Comparison of ENCODE assay signal across 8 cellular contexts in the genomic region with DNA sequence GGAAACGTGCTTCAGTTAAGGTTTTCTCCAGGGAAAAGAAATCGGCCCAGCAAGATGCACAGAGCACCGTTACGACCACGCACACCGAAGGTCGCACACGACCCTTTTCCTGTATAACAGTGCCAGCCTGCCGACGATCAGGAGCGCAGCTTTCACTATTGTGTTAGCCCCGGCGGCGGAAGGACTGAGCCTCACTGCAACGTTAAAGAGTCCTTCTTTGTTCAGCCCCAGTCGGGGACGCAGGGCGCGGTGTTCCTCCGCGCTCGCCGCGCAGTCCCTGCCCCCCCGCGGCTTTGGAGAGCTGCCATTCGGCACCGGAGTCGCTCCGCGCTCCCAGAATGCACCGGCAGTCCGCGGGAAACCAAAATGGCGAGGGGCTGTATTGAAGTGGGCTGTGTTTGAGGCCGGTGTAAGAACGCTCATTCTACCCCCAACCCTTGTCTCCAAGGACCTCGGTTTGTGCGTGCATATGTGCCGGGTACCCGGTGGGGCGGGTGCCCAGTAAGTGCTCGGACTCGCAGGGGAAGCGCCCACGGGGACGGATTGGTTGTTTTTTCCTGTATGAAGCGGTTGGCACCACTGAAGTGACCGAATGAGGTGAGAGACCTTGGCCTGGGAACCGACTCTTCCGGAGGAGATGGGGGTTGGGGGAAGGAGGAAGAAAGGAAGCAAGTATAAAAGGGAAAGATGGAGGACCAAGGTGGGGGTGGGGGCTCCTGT. TPM values are rescaled to one million over a fixed set of nuclear protein-coding genes. Genes with fewer than 3 reads are reported as not detected.
A peak's percentile ranks its signal among the peaks of the same experiment; 100 is the strongest.
DNase-seq lines count a peak whose midpoint lies in the region; ATAC-seq and TF ChIP-seq lines count a peak whose summit lies in the region.

A gene (plus strand): TSS at position 349 of the 720 bp plus-strand sequence. CDS start 244 bp downstream, at position 593.

- H3K4me1 Mint-ChIP-seq in activated CD4-positive, alpha-beta T cell treated with anti-CD3 and anti-CD28 coated beads for 36 hours = peaks cover 29% of the 10 kb centered on the region

- peak; percentile 58 for ATAC-seq in HG03457 (IDR thresholded peaks at IDR 0.05; ENCODE audit: unreplicated experiment)
- ATAC-seq in activated CD4-positive, alpha-beta T cell treated with anti-CD3 and anti-CD28 coated beads for 36 hours = peak; percentile 91

- TF ChIP-seq CTCF in BJ (IDR thresholded peaks at IDR 0.05; ENCODE audit: insufficient read depth, low read depth, low read length) = no peak

- peak within 1 kb of the TSS; percentile 94 for H3K4me3 Mint-ChIP-seq in activated CD4-positive, alpha-beta T cell treated with anti-CD3 and anti-CD28 coated beads for 36 hours

- H3K27me3 ChIP-seq in BJ (ENCODE audit: control insufficient read depth, insufficient read depth, low read length) = no peaks in the 10 kb centered on the region

- H3K27ac ChIP-seq in cingulate gyrus (ENCODE audit: low read depth, low read length) = peak within 1 kb of the TSS; percentile 91

- intact Hi-C loops in activated CD4-positive, alpha-beta T cell treated with anti-CD3 and anti-CD28 coated beads for 36 hours (cut with DNase I, micrococcal nuclease) = loop anchor here (1.0 to 10.0 kb wide), 12 partner anchors 37 to 768 kb away; a partner anchor contains a TSS

- H3K27me3 Mint-ChIP-seq in activated CD4-positive, alpha-beta T cell treated with anti-CD3 and anti-CD28 coated beads for 36 hours = no peaks in the 10 kb centered on the region

- peak; percentile 65 for DNase-seq in BJ (ENCODE audit: low read depth)
- DNase-seq in GM19240 (ENCODE audit: insufficient read length, low spot score) = peak; percentile 50
- DNase-seq in NCI-H524 treated with DMSO at 0.1 percent for 48 hours (lab: John Stamatoyannopoulos, UW) = peak; percentile 93
- peak; percentile 97 for DNase-seq in activated CD4-positive, alpha-beta T cell treated with anti-CD3 and anti-CD28 coated beads for 36 hours
- peak; percentile 86 for DNase-seq in kidney glomerular epithelial cell (lab: John Stamatoyannopoulos, UW)
- DNase-seq in stimulated activated CD4-positive, alpha-beta T cell treated with anti-CD3 and anti-CD28 coated beads, Interleukin-15, amount 100 ng/mL, for 48 hours (ENCODE audit: low read depth in 2 of 2) = peak; percentile 90 to 93

- CTCF ChIA-PET in BJ (lab: Yijun Ruan, JAX) = interaction anchor here (0.5 to 1.9 kb wide), 5 partner anchors 17 to 772 kb away, joined by 3 to 5 read pairs (median 4); no protein-coding TSS in a partner anchor
- CTCF ChIA-PET in activated CD4-positive, alpha-beta T cell treated with anti-CD3 and anti-CD28 coated beads for 36 hours (lab: Charles Lee) = interaction anchor here (0.6 to 3.0 kb wide), 19 partner anchors 10 to 1312 kb away, joined by 3 to 19 read pairs (median 4); a partner anchor contains a TSS

- peak within 1 kb of the TSS; percentile 94 for H3K27ac Mint-ChIP-seq in activated CD4-positive, alpha-beta T cell treated with anti-CD3 and anti-CD28 coated beads for 36 hours

- H3K36me3 ChIP-seq in BJ (ENCODE audit: control insufficient read depth, insufficient read depth, low read length) = no peaks in the 10 kb centered on the region

- H3K36me3 Mint-ChIP-seq in activated CD4-positive, alpha-beta T cell treated with anti-CD3 and anti-CD28 coated beads for 36 hours (ENCODE audit: low read depth) = peaks cover 18% of the 10 kb centered on the region

- POLR2A ChIA-PET in BJ (lab: Charles Lee) = interaction anchor here (0.6 kb wide), 2 partner anchors 100 to 104 kb away, joined by 3 to 7 read pairs; no protein-coding TSS in a partner anchor
- POLR2A ChIA-PET in activated CD4-positive, alpha-beta T cell treated with anti-CD3 and anti-CD28 coated beads for 36 hours (lab: Charles Lee) = interaction anchor here (1.0 to 2.7 kb wide), 6 partner anchors 36 to 266 kb away, joined by 3 to 16 read pairs (median 6); a partner anchor contains a TSS

- H3K9me3 Mint-ChIP-seq in activated CD4-positive, alpha-beta T cell treated with anti-CD3 and anti-CD28 coated beads for 36 hours (ENCODE audit: low read depth) = no peaks in the 10 kb centered on the region

- H3K4me3 ChIP-seq in BJ (ENCODE audit: low read depth, low read length) = peak within 1 kb of the TSS; percentile 75

RNA-seq across cellular contexts. Expression of the gene that starts here (rescaled TPM):
- polyA plus RNA-seq in BJ (2011; rRNA removed) = 11.6 and 13.2 TPM in 2 replicates
- polyA minus RNA-seq in BJ (2011; rRNA and poly(A)+ RNA removed) = 11.6 and 19.2 TPM in 2 replicates
- 10 to 100 TPM; 49.8 to 55.0 TPM for total RNA-seq in activated CD4-positive, alpha-beta T cell treated with anti-CD3 and anti-CD28 coated beads for 36 hours

Comparison
In these comparisons a context has a peak if more than half of its experiments do, and no peak if none do; other contexts are left out.
1. Peak in every context shown above with its lines: DNase-seq, ATAC-seq, H3K4me3 ChIP-seq and H3K27ac ChIP-seq.